In genomic region chr3:30664884-30665283, GRCh38 we compare ENCODE assay signal across 1 cellular context.
TF ChIP-seq lines count a peak whose summit lies in the region.

No MANE protein-coding gene starts in this region.

TF ChIP-seq in IMR-90, 13 proteins besides CTCF, POLR2A, EP300 and RAD21 (continued from another document):
- TF ChIP-seq USF2 (IDR thresholded peaks at IDR 0.05; ENCODE audit: low read depth, low read length) (no peak), NFE2L2 (IDR thresholded peaks at IDR 0.05; ENCODE audit: low read depth, low read length) (no peak), RCOR1 (IDR thresholded peaks at IDR 0.05; ENCODE audit: insufficient replicate concordance, low read length) (no peak), BHLHE40 (IDR thresholded peaks at IDR 0.05; ENCODE audit: low read depth, low read length) (no peak), FOS (IDR thresholded peaks at IDR 0.05; ENCODE audit: low read depth, low read length) (no peak), MAZ (IDR thresholded peaks at IDR 0.05; ENCODE audit: borderline replicate concordance, low read depth, low read length) (no peak), CHD1 (IDR thresholded peaks at IDR 0.05; ENCODE audit: low read depth, low read length) (no peak), RFX5 (IDR thresholded peaks at IDR 0.05; ENCODE audit: low read depth, low read length) (no peak)
TF ChIP-seq in IMR-90: peak in this region for 0.
